Comparison of ENCODE assay signal across 8 cellular contexts in genomic region chr2:186589733-186590537, GRCh38.
DNase-seq lines count a peak whose midpoint lies in the region; ATAC-seq and TF ChIP-seq lines count a peak whose summit lies in the region.

Gene ITGAV, plus strand, starts transcription at chr2:186590056. Its CDS starts 283 bp downstream, at chr2:186590339.

- H3K9me2 ChIP-seq in DOHH2 (replicated peaks; ENCODE audit: control insufficient read depth, low read length): no peaks in the 10 kb centered on the region

- in situ Hi-C loops in KBM-7 (cut with MboI; ENCODE audit: low pct_unique_long_range_greater_than_20kb, low sequenced_read_pairs): no loop called here

- peaks cover 49% of the 10 kb centered on the region for H3K4me1 Mint-ChIP-seq in nephron progenitor cell
- H3K4me1 Mint-ChIP-seq in stimulated activated naive CD8-positive, alpha-beta T cell treated with anti-CD3 and anti-CD28 coated beads, Interleukin-15, Interleukin-2, amounts not matched to agents 100 ng/mL and 50 ng/mL, for 24 hours (ENCODE audit: low read depth): peaks cover 35% of the 10 kb centered on the region

- H4K20me1 ChIP-seq in DOHH2 (ENCODE audit: control insufficient read depth, insufficient read depth, low read depth, low read length): no peaks in the 10 kb centered on the region

- H3K27me3 ChIP-seq in DOHH2 (ENCODE audit: control insufficient read depth, low read length): no peaks in the 10 kb centered on the region
- no peaks in the 10 kb centered on the region for H3K27me3 ChIP-seq in RWPE2 (ENCODE audit: insufficient read depth, poor library complexity, severe bottlenecking)

- H3K9me3 ChIP-seq in DOHH2 (ENCODE audit: control insufficient read depth, insufficient read depth, low read length) (no peaks in the 10 kb centered on the region), RWPE2 (ENCODE audit: severe bottlenecking) (no peaks in the 10 kb centered on the region)

- peak within 1 kb of the TSS; percentile 92 for H3K27ac Mint-ChIP-seq in nephron progenitor cell
- peak within 1 kb of the TSS; percentile 77 for H3K27ac Mint-ChIP-seq in stimulated activated naive CD8-positive, alpha-beta T cell treated with anti-CD3 and anti-CD28 coated beads, Interleukin-15, Interleukin-2, amounts not matched to agents 100 ng/mL and 50 ng/mL, for 24 hours

- H3K9me3 Mint-ChIP-seq in nephron progenitor cell: no peaks in the 10 kb centered on the region
- no peaks in the 10 kb centered on the region for H3K9me3 Mint-ChIP-seq in stimulated activated naive CD8-positive, alpha-beta T cell treated with anti-CD3 and anti-CD28 coated beads, Interleukin-15, Interleukin-2, amounts not matched to agents 100 ng/mL and 50 ng/mL, for 24 hours

- no peaks in the 10 kb centered on the region for H3F3A ChIP-seq in DOHH2 (ENCODE audit: control insufficient read depth, insufficient read depth)

- TF ChIP-seq CTCF in DOHH2 (IDR thresholded peaks at IDR 0.05; ENCODE audit: low read depth, low read length, poor library complexity, severe bottlenecking): no peak
- TF ChIP-seq CTCF in RWPE2 (IDR thresholded peaks at IDR 0.05; ENCODE audit: poor library complexity, severe bottlenecking): peak; percentile 2
- TF ChIP-seq CTCF in nephron progenitor cell (IDR thresholded peaks at IDR 0.05): no peak

- no peaks in the 10 kb centered on the region for H3K36me3 Mint-ChIP-seq in nephron progenitor cell (ENCODE audit: low read depth)
- H3K36me3 Mint-ChIP-seq in stimulated activated naive CD8-positive, alpha-beta T cell treated with anti-CD3 and anti-CD28 coated beads, Interleukin-15, Interleukin-2, amounts not matched to agents 100 ng/mL and 50 ng/mL, for 24 hours (ENCODE audit: low read depth): no peaks in the 10 kb centered on the region

- ATAC-seq in GM21717 (IDR thresholded peaks at IDR 0.05; ENCODE audit: unreplicated experiment): peak; percentile 99
- ATAC-seq in RWPE2 (ENCODE audit: low read depth): peak; percentile 97

- H3K27ac ChIP-seq in DOHH2 (ENCODE audit: low read depth, low read length): peak within 1 kb of the TSS; percentile 61
- peak within 1 kb of the TSS; percentile 75 for H3K27ac ChIP-seq in RWPE2 (ENCODE audit: poor library complexity, severe bottlenecking)

- peaks cover 25% of the 10 kb centered on the region for H3K4me1 ChIP-seq in DOHH2 (ENCODE audit: control insufficient read depth, low read length)
- peaks cover 12% of the 10 kb centered on the region for H3K4me1 ChIP-seq in RWPE2 (ENCODE audit: insufficient read depth, poor library complexity, severe bottlenecking)

- H3K36me3 ChIP-seq in DOHH2 (ENCODE audit: control insufficient read depth, low read length) (peaks cover 6% of the 10 kb centered on the region; the same call in 1 of the 2 replicates), RWPE2 (ENCODE audit: low read depth) (no peaks in the 10 kb centered on the region)

- peaks cover 47% of the 10 kb centered on the region for H3K79me2 ChIP-seq in DOHH2 (ENCODE audit: control insufficient read depth, low read length)

- DNase-seq in KBM-7: peak; percentile 97
- DNase-seq in RWPE2 (ENCODE audit: low spot score): peak; percentile 94
- DNase-seq in activated effector memory CD4-positive, alpha-beta T cell treated with anti-CD3 and anti-CD28 coated beads, Interleukin-2, amount 50 U/mL, for 16 hours: peak; percentile 93
- peak; percentile 84 for DNase-seq in fibroblast of the conjunctiva (ENCODE audit: low read depth)
- peak; percentile 89 for DNase-seq in nephron progenitor cell

- H3K4me3 Mint-ChIP-seq in nephron progenitor cell: peak within 1 kb of the TSS; percentile 91
- H3K4me3 Mint-ChIP-seq in stimulated activated naive CD8-positive, alpha-beta T cell treated with anti-CD3 and anti-CD28 coated beads, Interleukin-15, Interleukin-2, amounts not matched to agents 100 ng/mL and 50 ng/mL, for 24 hours: peak within 1 kb of the TSS; percentile 86

- peak within 1 kb of the TSS; percentile 98 for H3K4me3 ChIP-seq in DOHH2 (ENCODE audit: low read length)
- peak within 1 kb of the TSS; percentile 83 for H3K4me3 ChIP-seq in RWPE2 (ENCODE audit: severe bottlenecking)

- H3K4me2 ChIP-seq in DOHH2 (ENCODE audit: low read length): peak within 1 kb of the TSS; percentile 87

- no peaks in the 10 kb centered on the region for H3K27me3 Mint-ChIP-seq in nephron progenitor cell (ENCODE audit: low read depth, poor library complexity)
- no peaks in the 10 kb centered on the region for H3K27me3 Mint-ChIP-seq in stimulated activated naive CD8-positive, alpha-beta T cell treated with anti-CD3 and anti-CD28 coated beads, Interleukin-15, Interleukin-2, amounts not matched to agents 100 ng/mL and 50 ng/mL, for 24 hours

Comparison
In these comparisons a context has a peak if more than half of its experiments do, and no peak if none do; other contexts are left out.
1. Peak in every context shown above with its lines: DNase-seq, ATAC-seq, H3K4me3 ChIP-seq and H3K27ac ChIP-seq.